Comparison of ENCODE assay signal across 23 cellular contexts in genomic region chr12:25785164-25785563, GRCh38.
"Had no signal": no experiment of that assay in that cellular context is flagged by ENCODE, and none has a peak within 500 bp of the region (broad histone marks: within the 10 kb centered on the region; RNA-seq: fewer than 3 reads in every experiment).

No MANE protein-coding gene starts in this region.

- H3K27me3 Mint-ChIP-seq: activated B cell treated with CpG ODN at 0.5 μM for 24 hours; activated CD8-positive, alpha-beta T cell treated with anti-CD3 and anti-CD28 coated beads for 36 hours; activated naive CD8-positive, alpha-beta T cell treated with anti-CD3 and anti-CD28 coated beads, Interleukin-2, amount 50 U/mL, for 24 hours had no signal

- ATAC-seq: activated CD8-positive, alpha-beta T cell treated with anti-CD3 and anti-CD28 coated beads for 36 hours; activated naive CD8-positive, alpha-beta T cell treated with anti-CD3 and anti-CD28 coated beads, Interleukin-2, amount 50 U/mL, for 24 hours; activated T-cell treated with anti-CD3 and anti-CD28 coated beads, Interleukin-2, amount 50 U/mL, for 4 hours; left lung; mucosa of descending colon; natural killer cell treated with Interleukin-12 subunit alpha and Interleukin-12 subunit beta and Interleukin-15 and Interleukin-18, amount 100 ng/mL, for 72 hours; right cardiac atrium had no signal

- H3K4me1 Mint-ChIP-seq: activated B cell treated with CpG ODN at 0.5 μM for 24 hours; activated naive CD4-positive, alpha-beta T cell treated with anti-CD3 and anti-CD28 coated beads, Interleukin-2, amount 50 U/mL, for 24 hours; activated naive CD8-positive, alpha-beta T cell treated with anti-CD3 and anti-CD28 coated beads, Interleukin-2, amount 50 U/mL, for 24 hours had no signal

- H3K9me3 ChIP-seq: esophagus squamous epithelium, mucosa of descending colon, suprapubic skin, tibial artery had no signal

- H3K27ac ChIP-seq: epithelial cell of prostate, esophagus squamous epithelium, left lung, suprapubic skin, tibial artery had no signal

- H3K36me3 Mint-ChIP-seq: activated naive CD4-positive, alpha-beta T cell treated with anti-CD3 and anti-CD28 coated beads, Interleukin-2, amount 50 U/mL, for 24 hours; natural killer cell treated with Interleukin-12 subunit alpha and Interleukin-12 subunit beta and Interleukin-15 and Interleukin-18, amount 100 ng/mL, for 72 hours had no signal

- H3K4me1 ChIP-seq: left lung had no signal

- H3K4me3 ChIP-seq: esophagus squamous epithelium, left lung, lung, mucosa of descending colon, suprapubic skin, tibial artery had no signal

- H3K27ac Mint-ChIP-seq: activated B cell treated with CpG ODN at 0.5 μM for 24 hours; activated CD8-positive, alpha-beta T cell treated with anti-CD3 and anti-CD28 coated beads for 36 hours; activated naive CD4-positive, alpha-beta T cell treated with anti-CD3 and anti-CD28 coated beads, Interleukin-2, amount 50 U/mL, for 24 hours; activated naive CD8-positive, alpha-beta T cell treated with anti-CD3 and anti-CD28 coated beads, Interleukin-2, amount 50 U/mL, for 24 hours; activated T-helper 2 cell treated with anti-CD3 and anti-CD28 coated beads, Interferon-gamma antibody, Interleukin-2, Interleukin-4, amounts not matched to agents 10 μg/mL and 5 μg/mL and 100 μg/mL, durations not matched to agents 14 hours and 24 hours and 36 hours; endodermal cell; natural killer cell treated with Interleukin-12 subunit alpha and Interleukin-12 subunit beta and Interleukin-15 and Interleukin-18, amount 100 ng/mL, for 72 hours had no signal

- H3K36me3 ChIP-seq: esophagus squamous epithelium, left lung, suprapubic skin, tibial artery had no signal

- H3K4me3 Mint-ChIP-seq: activated B cell treated with CpG ODN at 0.5 μM for 24 hours; activated CD8-positive, alpha-beta T cell treated with anti-CD3 and anti-CD28 coated beads for 36 hours; activated naive CD4-positive, alpha-beta T cell treated with anti-CD3 and anti-CD28 coated beads, Interleukin-2, amount 50 U/mL, for 24 hours; activated naive CD8-positive, alpha-beta T cell treated with anti-CD3 and anti-CD28 coated beads, Interleukin-2, amount 50 U/mL, for 24 hours; activated T-cell treated with anti-CD3 and anti-CD28 coated beads, Interleukin-2, amount 50 U/mL, for 4 hours; endodermal cell; natural killer cell treated with Interleukin-12 subunit alpha and Interleukin-12 subunit beta and Interleukin-15 and Interleukin-18, amount 100 ng/mL, for 72 hours had no signal

- H3K27me3 ChIP-seq: esophagus squamous epithelium, left lung, suprapubic skin, tibial artery had no signal

- H3K9me3 Mint-ChIP-seq: activated B cell treated with CpG ODN at 0.5 μM for 24 hours; activated CD8-positive, alpha-beta T cell treated with anti-CD3 and anti-CD28 coated beads for 36 hours; activated naive CD4-positive, alpha-beta T cell treated with anti-CD3 and anti-CD28 coated beads, Interleukin-2, amount 50 U/mL, for 24 hours; activated naive CD8-positive, alpha-beta T cell treated with anti-CD3 and anti-CD28 coated beads, Interleukin-2, amount 50 U/mL, for 24 hours; activated T-cell treated with anti-CD3 and anti-CD28 coated beads, Interleukin-2, amount 50 U/mL, for 4 hours; activated T-helper 2 cell treated with anti-CD3 and anti-CD28 coated beads, Interferon-gamma antibody, Interleukin-2, Interleukin-4, amounts not matched to agents 10 μg/mL and 5 μg/mL and 100 μg/mL, durations not matched to agents 14 hours and 24 hours and 36 hours; endodermal cell; natural killer cell treated with Interleukin-12 subunit alpha and Interleukin-12 subunit beta and Interleukin-15 and Interleukin-18, amount 100 ng/mL, for 72 hours had no signal

- DNase-seq: activated B cell treated with CpG ODN at 0.5 μM for 24 hours; activated CD4-positive, alpha-beta T cell treated with anti-CD3 and anti-CD28 coated beads, Interleukin-2, amount 50 U/mL, for 1 hour; activated CD8-positive, alpha-beta T cell treated with anti-CD3 and anti-CD28 coated beads for 36 hours; activated naive CD8-positive, alpha-beta T cell treated with anti-CD3 and anti-CD28 coated beads, Interleukin-2, amount 50 U/mL, for 24 hours; activated T-cell treated with anti-CD3 and anti-CD28 coated beads, Interleukin-2, amount 50 U/mL, for 4 hours; amygdala; central memory CD4-positive, alpha-beta T cell; endodermal cell; esophagus squamous epithelium; left lung; mucosa of descending colon; right cardiac atrium; stimulated activated CD4-positive, alpha-beta T cell treated with anti-CD3 and anti-CD28 coated beads, Interleukin-15, amount 100 ng/mL, for 24 hours; stimulated activated CD4-positive, alpha-beta T cell treated with anti-CD3 and anti-CD28 coated beads, Interleukin-2, amount 100 ng/mL, for 24 hours; stimulated activated naive CD4-positive, alpha-beta T cell; T-helper 9 cell; tibial artery had no signal
